ENCODE assay signal across 12 cellular contexts in the genomic region with DNA sequence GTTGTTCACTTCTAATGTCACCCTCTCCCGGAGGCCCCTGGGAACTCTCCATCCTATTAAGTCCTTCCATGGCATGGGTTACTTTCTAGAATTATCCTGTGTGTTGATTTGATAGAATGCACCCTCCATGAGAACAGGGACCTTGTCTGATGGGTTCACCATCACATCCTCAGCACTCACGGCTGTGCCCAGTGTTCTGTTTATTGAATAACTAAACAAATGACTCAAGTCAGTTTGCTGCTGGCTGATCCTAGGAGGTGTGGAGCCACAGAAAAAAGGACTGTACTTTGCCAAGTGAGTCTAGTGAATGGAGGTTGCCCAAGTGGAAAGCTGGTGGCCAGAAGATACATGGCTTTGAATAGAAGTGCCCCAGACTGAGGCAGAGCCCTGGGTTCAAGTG. TPM values are rescaled to one million over a fixed set of nuclear protein-coding genes. Genes with fewer than 3 reads are reported as not detected.
DNase-seq lines count a peak whose midpoint lies in the region; ATAC-seq, FAIRE-seq and TF ChIP-seq lines count a peak whose summit lies in the region.
"Had no signal": no experiment of that assay in that cellular context is flagged by ENCODE, and none has a peak within 500 bp of the region (broad histone marks: within the 10 kb centered on the region; RNA-seq: fewer than 3 reads in every experiment).

No MANE protein-coding gene starts in this region.

- DNase-seq in AG20443 (ENCODE audit: low spot score), result peak; percentile 44
- DNase-seq in RCC 7860 (ENCODE audit: low spot score), result peak; percentile 71
- DNase-seq in esophagus muscularis mucosa (ENCODE audit: extremely low spot score), result no peak
- DNase-seq in pancreas, result peak in 1 of 6 donors; percentile 12
- no peak for DNase-seq in AML-193 (lab: John Stamatoyannopoulos, UW)
- DNase-seq in foreskin melanocyte, result no peak
- no peak for DNase-seq in NCI-H1048 (lab: John Stamatoyannopoulos, UW)
- DNase-seq: activated CD4-positive, alpha-beta T cell treated with anti-CD3 and anti-CD28 coated beads for 48 hours; CD4-positive, CD25-positive, alpha-beta regulatory T cell had no signal

- peak in 3 of 4 donors; percentile 14 to 35 (median 28) for ATAC-seq in pancreas
- no peak for ATAC-seq in activated T-helper 17 cell treated with anti-CD3 and anti-CD28 coated beads, Interleukin-2, amount 50 U/mL, for 72 hours (replicated peaks)

- no peaks in the 10 kb centered on the region for H3K27me3 ChIP-seq in esophagus muscularis mucosa
- H3K27me3 ChIP-seq in pancreas, result no peaks in the 10 kb centered on the region

- H3K4me3 Mint-ChIP-seq in activated T-helper 17 cell treated with anti-CD3 and anti-CD28 coated beads, Interleukin-2, amount 50 U/mL, for 72 hours, result no peak overlapping the region
- H3K4me3 Mint-ChIP-seq: CD4-positive, CD25-positive, alpha-beta regulatory T cell had no signal

- no peaks in the 10 kb centered on the region for H3K9me3 Mint-ChIP-seq in activated T-helper 17 cell treated with anti-CD3 and anti-CD28 coated beads, Interleukin-2, amount 50 U/mL, for 72 hours
- H3K9me3 Mint-ChIP-seq: activated naive CD4-positive, alpha-beta T cell treated with anti-CD3 and anti-CD28 coated beads, Interleukin-2, amount 50 U/mL, for 72 hours; CD4-positive, CD25-positive, alpha-beta regulatory T cell had no signal

- H3K36me3 ChIP-seq in esophagus muscularis mucosa, result peaks cover 0 to 3% (median 0%) of the 10 kb centered on the region in 4 donors
- no peaks in the 10 kb centered on the region for H3K36me3 ChIP-seq in pancreas

- peaks cover 3% of the 10 kb centered on the region for H3K27me3 Mint-ChIP-seq in activated T-helper 17 cell treated with anti-CD3 and anti-CD28 coated beads, Interleukin-2, amount 50 U/mL, for 72 hours
- H3K27me3 Mint-ChIP-seq: CD4-positive, CD25-positive, alpha-beta regulatory T cell had no signal

- peaks cover 49 to 73% (median 60%) of the 10 kb centered on the region in 4 donors for H3K4me1 ChIP-seq in esophagus muscularis mucosa
- peaks cover 0 to 24% (median 3%) of the 10 kb centered on the region in 3 donors for H3K4me1 ChIP-seq in pancreas

- no peaks in the 10 kb centered on the region for H3K36me3 Mint-ChIP-seq in activated T-helper 17 cell treated with anti-CD3 and anti-CD28 coated beads, Interleukin-2, amount 50 U/mL, for 72 hours (ENCODE audit: low read depth)
- H3K36me3 Mint-ChIP-seq: activated naive CD4-positive, alpha-beta T cell treated with anti-CD3 and anti-CD28 coated beads, Interleukin-2, amount 50 U/mL, for 72 hours; CD4-positive, CD25-positive, alpha-beta regulatory T cell had no signal

- no peaks in the 10 kb centered on the region for H3K9me3 ChIP-seq in esophagus muscularis mucosa
- H3K9me3 ChIP-seq in pancreas, result no peaks in the 10 kb centered on the region

- no peak for TF ChIP-seq CTCF in esophagus muscularis mucosa (IDR thresholded peaks at IDR 0.05)
- TF ChIP-seq CTCF in pancreas (IDR thresholded peaks at IDR 0.05), result no peak

- peaks cover 5% of the 10 kb centered on the region for H3K4me1 Mint-ChIP-seq in activated T-helper 17 cell treated with anti-CD3 and anti-CD28 coated beads, Interleukin-2, amount 50 U/mL, for 72 hours

- H3K27ac ChIP-seq in esophagus muscularis mucosa (replicated peaks in 1 of 4) (peak overlapping the region; percentile 63 to 73 (median 66)), pancreas (peak overlapping the region in 2 of 4 donors; percentile 9 to 33)

- no peak for TF ChIP-seq EP300 in esophagus muscularis mucosa (IDR thresholded peaks at IDR 0.05)

- WGBS in esophagus muscularis mucosa, result 63% methylated on average over 2 of the region's 2 CpGs
- 75 to 80% methylated on average over 2 of the region's 2 CpGs for WGBS in pancreas, 2 donors

- no peak overlapping the region for H3K27ac Mint-ChIP-seq in activated T-helper 17 cell treated with anti-CD3 and anti-CD28 coated beads, Interleukin-2, amount 50 U/mL, for 72 hours
- H3K27ac Mint-ChIP-seq: activated naive CD4-positive, alpha-beta T cell treated with anti-CD3 and anti-CD28 coated beads, Interleukin-2, amount 50 U/mL, for 72 hours; CD4-positive, CD25-positive, alpha-beta regulatory T cell had no signal

- FAIRE-seq in RCC 7860 (lab: Jason Lieb, UNC) (no peak), pancreas (lab: Jason Lieb, UNC) (no peak)

- H3K4me3 ChIP-seq in esophagus muscularis mucosa, result no peak overlapping the region
- H3K4me3 ChIP-seq in pancreas, result no peak overlapping the region
- H3K4me3 ChIP-seq: skin epidermis had no signal

- no peak for TF ChIP-seq POLR2A in esophagus muscularis mucosa (IDR thresholded peaks at IDR 0.05; ENCODE audit: low read depth)

- intact Hi-C loops in esophagus muscularis mucosa (cut with DNase I), result no loop called here
- intact Hi-C loops in pancreas (cut with DNase I), result no loop called here

RNA-seq across cellular contexts. Expression of gene RAB6B, which starts 48.5 kb away (rescaled TPM):
- 10 to 100 TPM in 2 of 4 donors, 1 to 10 TPM in 2; 6.2 to 11.9 (median 10.5) TPM for total RNA-seq in esophagus muscularis mucosa
- total RNA-seq in pancreas, result 1 to 10 TPM; 1.8 to 9.2 (median 5.4) TPM
- 1 to 10 TPM; 1.6 to 3.1 TPM for polyA plus RNA-seq in pancreas
- 1 to 10 TPM in 1 of 2 donors, under 1 TPM in 1; 0.19 to 3.1 TPM for total RNA-seq in activated T-helper 17 cell treated with anti-CD3 and anti-CD28 coated beads, Interleukin-2, amount 50 U/mL, for 72 hours

Comparison
In these comparisons a context has a peak if more than half of its experiments do, and no peak if none do; other contexts are left out.
1. DNase-seq: peak in AG20443 (single experiment) and RCC 7860 (single experiment); none in esophagus muscularis mucosa (single experiment), AML-193 (0 of 2), foreskin melanocyte (single experiment) and NCI-H1048 (single experiment).